Comparison of ENCODE assay signal across 25 cellular contexts in genomic region chr10:129095980-129096339, GRCh38.
DNase-seq lines count a peak whose midpoint lies in the region; ATAC-seq, FAIRE-seq and TF ChIP-seq lines count a peak whose summit lies in the region.
"Had no signal": no experiment of that assay in that cellular context is flagged by ENCODE, and none has a peak within 500 bp of the region (broad histone marks: within the 10 kb centered on the region; RNA-seq: fewer than 3 reads in every experiment).

No MANE protein-coding gene starts in this region.

- no peak for ATAC-seq in GM21576 (IDR thresholded peaks at IDR 0.05; ENCODE audit: unreplicated experiment)
- ATAC-seq: SK-N-SH treated with all-trans-retinoic acid at 6 μM for 48 hours; stimulated activated naive CD8-positive, alpha-beta T cell treated with anti-CD3 and anti-CD28 coated beads, Interleukin-15, Interleukin-2, amounts not matched to agents 100 U/mL and 50 U/mL, for 24 hours; WTC11 had no signal

- H3K4me3 ChIP-seq in skeletal muscle satellite cell (ENCODE audit: low read length), result no peak overlapping the region
- H3K4me3 ChIP-seq: colonic mucosa, heart left ventricle, psoas muscle had no signal

- H3K36me3 ChIP-seq in skeletal muscle satellite cell (ENCODE audit: insufficient read depth, low read length), result no peaks in the 10 kb centered on the region
- H3K36me3 ChIP-seq: colonic mucosa, heart left ventricle had no signal

- peak overlapping the region; percentile 7 for H3K9ac ChIP-seq in skeletal muscle satellite cell (ENCODE audit: low read depth, low read length)

- H3K4me2 ChIP-seq in skeletal muscle satellite cell (ENCODE audit: low read length), result no peak overlapping the region

- H3K4me1 ChIP-seq in skeletal muscle satellite cell (ENCODE audit: control insufficient read depth, insufficient read depth, low read length), result no peaks in the 10 kb centered on the region
- H3K4me1 ChIP-seq: colonic mucosa, psoas muscle had no signal

- no peak for FAIRE-seq in HTR-8/SVneo (lab: Jason Lieb, UNC)
- FAIRE-seq: RCC 7860, small intestine had no signal

- TF ChIP-seq CTCF in VCaP (conservative IDR thresholded peaks at IDR 0.05), result no peak

- no peaks in the 10 kb centered on the region for H3K27me3 ChIP-seq in skeletal muscle satellite cell (ENCODE audit: control insufficient read depth, insufficient read depth, low read length)
- H3K27me3 ChIP-seq: colonic mucosa, heart left ventricle had no signal

- DNase-seq in AG08395 (ENCODE audit: low spot score), result peak; percentile 15
- peak; percentile 42 for DNase-seq in left kidney (ENCODE audit: low read depth, low spot score)
- no peak for DNase-seq in HTR-8/SVneo (ENCODE audit: insufficient read length, low spot score)
- DNase-seq in activated CD8-positive, alpha-beta memory T cell treated with anti-CD3 and anti-CD28 coated beads, Interleukin-2, amount 50 U/mL, for 48 hours, result no peak
- DNase-seq in islet precursor cell, result no peak
- DNase-seq: activated CD4-positive, alpha-beta T cell treated with anti-CD3 and anti-CD28 coated beads, Interleukin-2, amount 50 U/mL, for 4 hours; activated CD8-positive, alpha-beta memory T cell treated with anti-CD3 and anti-CD28 coated beads, Interleukin-2, amount 50 U/mL, for 4 hours; activated naive CD8-positive, alpha-beta T cell treated with anti-CD3 and anti-CD28 coated beads, Interleukin-2, amount 10 ng/mL, durations not matched to agents 7 days and 5 days; CD4-positive, CD25-positive, alpha-beta regulatory T cell; colonic mucosa; NCI-H1417 treated with DMSO at 0.1 percent for 48 hours; NCI-H2107; NK-92 treated with Interleukin-12 subunit alpha and Interleukin-12 subunit beta, amount 100 ng/mL, for 24 hours; small intestine; stimulated activated CD4-positive, alpha-beta T cell treated with anti-CD3 and anti-CD28 coated beads, Interleukin-4, amount 100 ng/mL, for 1 hour; stimulated activated naive CD8-positive, alpha-beta T cell treated with anti-CD3 and anti-CD28 coated beads, Interleukin-15, Interleukin-2, amounts not matched to agents 100 U/mL and 50 U/mL, for 24 hours had no signal

- H3K9me3 ChIP-seq in skeletal muscle satellite cell (replicated peaks; ENCODE audit: low read length), result peaks cover 5% of the 10 kb centered on the region
- H3K9me3 ChIP-seq: colonic mucosa, heart left ventricle, psoas muscle had no signal

- peak overlapping the region; percentile 36; the same call in 1 of the 2 replicates for H3K27ac ChIP-seq in VCaP
- H3K27ac ChIP-seq: colonic mucosa, HL-60, psoas muscle had no signal

Comparison
In these comparisons a context has a peak if more than half of its experiments do, and no peak if none do; other contexts are left out.
1. DNase-seq: peak in AG08395 (single experiment) and left kidney (single experiment); none in HTR-8/SVneo (single experiment), activated CD8-positive, alpha-beta memory T cell treated with anti-CD3 and anti-CD28 coated beads, Interleukin-2, amount 50 U/mL, for 48 hours (single experiment) and islet precursor cell (single experiment).